In genomic region chr3:79369306-79369705, GRCh38 we compare ENCODE assay signal across 15 cellular contexts.
A peak's percentile ranks its signal among the peaks of the same experiment; 100 is the strongest.
DNase-seq lines count a peak whose midpoint lies in the region; ATAC-seq and TF ChIP-seq lines count a peak whose summit lies in the region.
"Had no signal": no experiment of that assay in that cellular context is flagged by ENCODE, and none has a peak within 500 bp of the region (broad histone marks: within the 10 kb centered on the region; RNA-seq: fewer than 3 reads in every experiment).

No MANE protein-coding gene starts in this region.

- TF ChIP-seq CTCF in cardiac muscle cell (IDR thresholded peaks at IDR 0.05; ENCODE audit: low read depth, low read length) (peak; percentile 43), fibroblast of villous mesenchyme (IDR thresholded peaks at IDR 0.05; ENCODE audit: insufficient read depth, low read depth, low read length) (peak; percentile 30)

- peaks cover 2% of the 10 kb centered on the region for H3K4me1 ChIP-seq in cardiac muscle cell (ENCODE audit: low read depth)
- H3K4me1 ChIP-seq: ascending aorta, esophagus muscularis mucosa had no signal

- intact Hi-C loops in cardiac septum (cut with DNase I): no loop called here
- intact Hi-C loops in Right ventricle myocardium inferior (cut with DNase I): no loop called here

- ATAC-seq in SK-N-SH treated with all-trans-retinoic acid at 6 μM for 48 hours: peak; percentile 82
- ATAC-seq in Right ventricle myocardium inferior: no peak
- ATAC-seq: HCT116, left ventricle myocardium superior had no signal

- no peaks in the 10 kb centered on the region for H3K36me3 ChIP-seq in cardiac muscle cell
- H3K36me3 ChIP-seq: ascending aorta, esophagus muscularis mucosa had no signal

- H3K27me3 ChIP-seq in cardiac muscle cell: no peaks in the 10 kb centered on the region
- H3K27me3 ChIP-seq: ascending aorta, esophagus muscularis mucosa had no signal

- H3K4me3 ChIP-seq in cardiac muscle cell (no peak overlapping the region), fibroblast of villous mesenchyme (ENCODE audit: low read depth, low read length) (no peak overlapping the region)
- H3K4me3 ChIP-seq: ascending aorta, esophagus muscularis mucosa had no signal

- DNase-seq in cardiac muscle cell (ENCODE audit: low read depth in 1 of 2, low spot score in 1 of 2) (peak; percentile 9 to 22), cardiac septum (ENCODE audit: low spot score) (no peak), fibroblast of villous mesenchyme (ENCODE audit: low read depth) (peak; percentile 14), iPS-NIHi7 (ENCODE audit: extremely low spot score) (no peak), SK-N-DZ (ENCODE audit: low spot score) (no peak), Right ventricle myocardium inferior (ENCODE audit: missing footprints) (no peak), ecto neural progenitor cell (ENCODE audit: low spot score) (no peak)
- DNase-seq: CD4-positive, CD25-positive, alpha-beta regulatory T cell; Karpas-422; left ventricle myocardium superior; NCI-H526 had no signal

- no peak overlapping the region for H3K27ac ChIP-seq in cardiac muscle cell
- H3K27ac ChIP-seq: ascending aorta, esophagus muscularis mucosa had no signal

- no peaks in the 10 kb centered on the region for H3K9me3 ChIP-seq in cardiac muscle cell (ENCODE audit: low read depth)
- H3K9me3 ChIP-seq: ascending aorta, esophagus muscularis mucosa had no signal

TF ChIP-seq in SK-N-SH treated with all-trans-retinoic acid at 6 μM for 48 hours, 23 proteins besides CTCF, POLR2A, EP300 and RAD21:
- TF ChIP-seq RARB (CRISPR knock-in tag; IDR thresholded peaks at IDR 0.05) (no peak), ZC3H10 (CRISPR knock-in tag; IDR thresholded peaks at IDR 0.05) (no peak), ARNTL (CRISPR knock-in tag; IDR thresholded peaks at IDR 0.05; ENCODE audit: borderline replicate concordance, low read depth) (no peak), GLIS3 (CRISPR knock-in tag; IDR thresholded peaks at IDR 0.05) (no peak), ZFP3 (CRISPR knock-in tag; IDR thresholded peaks at IDR 0.05) (no peak), CREB5 (CRISPR knock-in tag; IDR thresholded peaks at IDR 0.05; ENCODE audit: low read depth) (no peak), PATZ1 (CRISPR knock-in tag; IDR thresholded peaks at IDR 0.05; ENCODE audit: borderline replicate concordance) (no peak), ESRRG (CRISPR knock-in tag; IDR thresholded peaks at IDR 0.05) (no peak), ZNF8 (CRISPR knock-in tag; IDR thresholded peaks at IDR 0.05) (no peak), PPARA (CRISPR knock-in tag; IDR thresholded peaks at IDR 0.05; ENCODE audit: borderline replicate concordance) (no peak), TSHZ2 (CRISPR knock-in tag; IDR thresholded peaks at IDR 0.05) (no peak), CSDC2 (CRISPR knock-in tag; IDR thresholded peaks at IDR 0.05) (no peak), ZFP30 (CRISPR knock-in tag; IDR thresholded peaks at IDR 0.05) (no peak), CSRNP3 (CRISPR knock-in tag; IDR thresholded peaks at IDR 0.05) (no peak), TCF4 (CRISPR knock-in tag; IDR thresholded peaks at IDR 0.05; ENCODE audit: borderline replicate concordance) (no peak), ZNF70 (CRISPR knock-in tag; IDR thresholded peaks at IDR 0.05) (no peak)

Comparison
In these comparisons a context has a peak if more than half of its experiments do, and no peak if none do; other contexts are left out.
1. DNase-seq: peak in cardiac muscle cell (2 of 2) and fibroblast of villous mesenchyme (single experiment); none in cardiac septum (single experiment), iPS-NIHi7 (single experiment), SK-N-DZ (single experiment), Right ventricle myocardium inferior (single experiment) and ecto neural progenitor cell (single experiment).